In the genomic region with DNA sequence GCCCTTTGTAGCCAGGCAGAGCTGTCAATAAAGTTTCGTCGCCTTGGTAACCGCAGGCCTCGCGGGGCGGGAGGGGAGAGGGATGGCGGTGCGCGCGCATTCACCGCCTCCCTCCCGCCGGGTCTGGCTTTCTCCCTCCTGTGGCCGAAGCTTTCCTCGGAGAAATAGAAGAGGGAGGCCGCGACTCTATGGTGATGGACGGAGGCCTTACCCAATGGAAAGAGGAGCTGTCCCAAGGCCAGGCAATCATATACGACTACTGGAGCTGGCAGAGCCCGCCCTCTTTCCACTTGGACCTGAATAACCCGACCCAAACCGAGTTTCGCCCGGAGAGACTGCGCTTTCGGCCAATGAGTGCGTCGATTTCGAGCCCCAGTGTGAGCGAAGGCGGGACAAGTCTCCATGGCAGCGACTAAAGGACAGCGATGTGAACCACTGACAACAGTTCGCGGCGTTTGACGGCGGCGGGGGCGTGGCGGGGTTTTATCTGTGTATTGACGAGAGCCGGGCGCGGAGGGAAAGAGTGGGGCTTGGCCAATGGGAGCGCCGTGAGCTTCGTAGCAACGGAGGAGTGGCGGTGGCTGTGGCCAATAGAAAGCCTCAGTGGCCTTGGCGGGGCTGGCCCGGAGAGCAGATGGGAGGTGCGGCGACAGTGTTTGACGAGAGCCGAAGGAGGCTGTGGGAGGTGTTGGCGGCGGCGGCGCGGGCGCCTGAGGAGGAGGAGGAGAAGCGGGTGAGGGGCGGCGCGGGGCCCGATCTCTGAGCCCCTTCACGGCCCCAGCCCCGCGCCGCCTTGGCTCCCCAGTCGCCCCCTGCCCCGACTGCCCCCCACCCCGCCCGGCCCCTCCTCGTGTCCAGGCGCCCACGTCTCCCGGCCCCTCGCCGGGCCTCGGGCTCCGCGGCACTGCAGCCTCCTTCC, we compare ENCODE assay signal across 8 cellular contexts.
A peak's percentile ranks its signal among the peaks of the same experiment; 100 is the strongest.
DNase-seq lines count a peak whose midpoint lies in the region; ATAC-seq lines count a peak whose summit lies in the region.

TSS of gene KMT5C (plus strand) at position 652 of the 919 bp plus-strand sequence. CDS start 2,061 bp downstream, outside the sequence.

- ATAC-seq in GM19351 (IDR thresholded peaks at IDR 0.05; ENCODE audit: unreplicated experiment) = peak; percentile 80
- ATAC-seq in HG03521 (IDR thresholded peaks at IDR 0.05; ENCODE audit: unreplicated experiment) = peak; percentile 80

- DNase-seq in C1 segment of cervical spinal cord (lab: John Stamatoyannopoulos, UW) = peak; percentile 98 to 100 (median 100)
- peak; percentile 100 for DNase-seq in NCI-H748 (lab: John Stamatoyannopoulos, UW; ENCODE audit: unreplicated experiment)
- peak; percentile 100 for DNase-seq in activated CD4-positive, alpha-beta T cell treated with anti-CD3 and anti-CD28 coated beads, Interleukin-2, amount 50 U/mL, for 1 hour
- peak; percentile 99 for DNase-seq in cortex of kidney (lab: John Stamatoyannopoulos, UW)
- peak; percentile 100 for DNase-seq in left kidney (ENCODE audit: low read depth, low spot score)
- peak; percentile 100 for DNase-seq in stimulated activated CD4-positive, alpha-beta T cell treated with anti-CD3 and anti-CD28 coated beads, Interleukin-2, amount 100 ng/mL, for 24 hours

Comparison
In these comparisons a context has a peak if more than half of its experiments do, and no peak if none do; other contexts are left out.
1. Peak in every context shown above with its lines: DNase-seq and ATAC-seq.